ENCODE assay signal across 15 cellular contexts in genomic region chr12:9731393-9731792, GRCh38. TPM values are rescaled to one million over a fixed set of nuclear protein-coding genes. Genes with fewer than 3 reads are reported as not detected.
DNase-seq lines count a peak whose midpoint lies in the region; TF ChIP-seq lines count a peak whose summit lies in the region.
"Had no signal": no experiment of that assay in that cellular context is flagged by ENCODE, and none has a peak within 500 bp of the region (broad histone marks: within the 10 kb centered on the region; RNA-seq: fewer than 3 reads in every experiment).

No MANE protein-coding gene starts in this region.

- no peak overlapping the region for H2BK20ac ChIP-seq in H9 (ENCODE audit: low read depth, low read length, poor library complexity, severe bottlenecking)

- no peak overlapping the region for H3K14ac ChIP-seq in H9 (ENCODE audit: insufficient read depth, low read length)

- H3K4ac ChIP-seq in H9 (ENCODE audit: low read depth, low read length), result no peak overlapping the region

- no peak overlapping the region for H2BK15ac ChIP-seq in H9 (ENCODE audit: low read depth, low read length)

- H3K4me1 ChIP-seq in transverse colon, result no peaks in the 10 kb centered on the region
- no peaks in the 10 kb centered on the region for H3K4me1 ChIP-seq in H9 (ENCODE audit: insufficient read depth, low read length)

- H2BK120ac ChIP-seq in H9 (ENCODE audit: low read depth, low read length, poor library complexity, severe bottlenecking), result no peak overlapping the region

- H3K23me2 ChIP-seq in H9 (ENCODE audit: insufficient read length, low read depth, low read length, poor library complexity, severe bottlenecking), result no peaks in the 10 kb centered on the region

- H4K91ac ChIP-seq in H9 (ENCODE audit: insufficient read length, low read depth, low read length), result no peak overlapping the region

- no peak overlapping the region for H3K18ac ChIP-seq in H9 (ENCODE audit: insufficient read length, low read depth, low read length)

- no peaks in the 10 kb centered on the region for H3K79me2 ChIP-seq in H9 (ENCODE audit: insufficient read depth, low read length)

- TF ChIP-seq POLR2A in NB4 (IDR thresholded peaks at IDR 0.05; ENCODE audit: extremely low read depth, insufficient read length) (no peak), transverse colon (IDR thresholded peaks at IDR 0.05) (no peak)

- no peaks in the 10 kb centered on the region for H3K27me3 Mint-ChIP-seq in activated naive CD4-positive, alpha-beta T cell treated with anti-CD3 and anti-CD28 coated beads, Interleukin-2, amount 10 ng/mL, durations not matched to agents 7 days and 5 days
- H3K27me3 Mint-ChIP-seq in activated naive CD8-positive, alpha-beta T cell treated with anti-CD3 and anti-CD28 coated beads for 36 hours, result no peaks in the 10 kb centered on the region
- H3K27me3 Mint-ChIP-seq in H9 (ENCODE audit: low read depth), result no peaks in the 10 kb centered on the region
- H3K27me3 Mint-ChIP-seq: type B pancreatic cell had no signal

- H3K9me3 ChIP-seq in transverse colon (no peaks in the 10 kb centered on the region), H9 (ENCODE audit: control insufficient read depth, low read depth, low read length) (no peaks in the 10 kb centered on the region)

- no peak overlapping the region for H2BK5ac ChIP-seq in H9 (ENCODE audit: insufficient read length, low read length)

- H4K20me1 ChIP-seq in H9 (ENCODE audit: control insufficient read depth, insufficient read depth, insufficient read length), result no peaks in the 10 kb centered on the region

- peak overlapping the region; percentile 46 to 54 (median 50) for H3K27ac ChIP-seq in transverse colon
- no peak overlapping the region for H3K27ac ChIP-seq in H9 (ENCODE audit: insufficient read length, low read depth, low read length)

- no peak overlapping the region for H3T11ph ChIP-seq in H9 (ENCODE audit: low read length)

- H3K36me3 Mint-ChIP-seq in activated naive CD4-positive, alpha-beta T cell treated with anti-CD3 and anti-CD28 coated beads, Interleukin-2, amount 10 ng/mL, durations not matched to agents 7 days and 5 days, result peaks cover 14% of the 10 kb centered on the region
- peaks cover 7% of the 10 kb centered on the region for H3K36me3 Mint-ChIP-seq in activated naive CD8-positive, alpha-beta T cell treated with anti-CD3 and anti-CD28 coated beads for 36 hours
- no peaks in the 10 kb centered on the region for H3K36me3 Mint-ChIP-seq in H9 (ENCODE audit: insufficient read depth in 1 of 3, low read depth in 3 of 3)
- H3K36me3 Mint-ChIP-seq: type B pancreatic cell had no signal

- no peaks in the 10 kb centered on the region for H3K79me1 ChIP-seq in H9 (ENCODE audit: insufficient read depth, low read depth, low read length, poor library complexity, severe bottlenecking)

- no peak overlapping the region for H3K9ac ChIP-seq in H9 (ENCODE audit: extremely low read depth, insufficient read length, low read length)

- no peak overlapping the region for H2AFZ ChIP-seq in H9 (ENCODE audit: low read length)

- CTCF ChIA-PET in activated naive CD4-positive, alpha-beta T cell treated with anti-CD3 and anti-CD28 coated beads, Interleukin-2, amount 10 ng/mL, durations not matched to agents 7 days and 5 days (lab: Charles Lee), result interaction anchor here (1.4 kb wide), 1 partner anchor 84 kb away, joined by 3 read pairs; no protein-coding TSS in a partner anchor

- no peak for DNase-seq in activated naive CD4-positive, alpha-beta T cell treated with anti-CD3 and anti-CD28 coated beads, Interleukin-2, amount 10 ng/mL, durations not matched to agents 7 days and 5 days
- DNase-seq in activated naive CD4-positive, alpha-beta T cell (lab: John Stamatoyannopoulos, UW), result no peak
- DNase-seq in NB4 (ENCODE audit: low read depth) (no peak), transverse colon (no peak), H9 (no peak)
- no peak for DNase-seq in activated naive CD8-positive, alpha-beta T cell treated with anti-CD3 and anti-CD28 coated beads for 36 hours
- DNase-seq in stimulated activated CD4-positive, alpha-beta T cell treated with anti-CD3 and anti-CD28 coated beads, Interleukin-4, amount 100 ng/mL, for 4 hours, result no peak
- DNase-seq in stimulated activated CD8-positive, alpha-beta memory T cell treated with anti-CD3 and anti-CD28 coated beads, Interleukin-4, amount 100 ng/mL, for 48 hours, result no peak
- DNase-seq: DMS79 treated with DMSO at 0.1 percent for 48 hours, NCI-H1417 treated with DMSO at 0.1 percent for 48 hours, NCI-H446 had no signal

- H4K8ac ChIP-seq in H9 (replicated peaks; ENCODE audit: insufficient read length, low read depth, low read length), result no peak overlapping the region

- H2BK12ac ChIP-seq in H9 (ENCODE audit: insufficient read length, low read depth, low read length), result no peak overlapping the region

- peak overlapping the region; percentile 55 for H3K4me3 ChIP-seq in NB4 (ENCODE audit: low read depth, low read length)
- no peak overlapping the region for H3K4me3 ChIP-seq in transverse colon
- H3K4me3 ChIP-seq: smooth muscle cell had no signal

- peaks cover 3% of the 10 kb centered on the region for H3K9me3 Mint-ChIP-seq in activated naive CD4-positive, alpha-beta T cell treated with anti-CD3 and anti-CD28 coated beads, Interleukin-2, amount 10 ng/mL, durations not matched to agents 7 days and 5 days
- H3K9me3 Mint-ChIP-seq in activated naive CD8-positive, alpha-beta T cell treated with anti-CD3 and anti-CD28 coated beads for 36 hours, result peaks cover 11% of the 10 kb centered on the region
- H3K9me3 Mint-ChIP-seq in H9, result no peaks in the 10 kb centered on the region
- H3K9me3 Mint-ChIP-seq: type B pancreatic cell had no signal

- peak overlapping the region; percentile 67 for H3K4me3 Mint-ChIP-seq in activated naive CD4-positive, alpha-beta T cell treated with anti-CD3 and anti-CD28 coated beads, Interleukin-2, amount 10 ng/mL, durations not matched to agents 7 days and 5 days
- H3K4me3 Mint-ChIP-seq in activated naive CD8-positive, alpha-beta T cell treated with anti-CD3 and anti-CD28 coated beads for 36 hours, result peak overlapping the region; percentile 65
- H3K4me3 Mint-ChIP-seq in H9, result no peak overlapping the region
- H3K4me3 Mint-ChIP-seq: type B pancreatic cell had no signal

- TF ChIP-seq EP300 in transverse colon (IDR thresholded peaks at IDR 0.05; ENCODE audit: low read depth), result no peak

- H3K36me3 ChIP-seq in transverse colon, result no peaks in the 10 kb centered on the region

- H3K4me1 Mint-ChIP-seq in activated naive CD4-positive, alpha-beta T cell treated with anti-CD3 and anti-CD28 coated beads, Interleukin-2, amount 10 ng/mL, durations not matched to agents 7 days and 5 days, result peaks cover 49% of the 10 kb centered on the region
- H3K4me1 Mint-ChIP-seq in activated naive CD8-positive, alpha-beta T cell treated with anti-CD3 and anti-CD28 coated beads for 36 hours, result peaks cover 47% of the 10 kb centered on the region
- no peaks in the 10 kb centered on the region for H3K4me1 Mint-ChIP-seq in H9

- in situ Hi-C loops in transverse colon (cut with MboI; ENCODE audit: low pct_ligation_motif_present in 1 of 4, low pct_unique_long_range_greater_than_20kb in 1 of 4, low sequenced_read_pairs in 3 of 4), result no loop called here

- peak overlapping the region; percentile 77 for H3K27ac Mint-ChIP-seq in activated naive CD4-positive, alpha-beta T cell treated with anti-CD3 and anti-CD28 coated beads, Interleukin-2, amount 10 ng/mL, durations not matched to agents 7 days and 5 days
- peak overlapping the region; percentile 74 for H3K27ac Mint-ChIP-seq in activated naive CD8-positive, alpha-beta T cell treated with anti-CD3 and anti-CD28 coated beads for 36 hours
- H3K27ac Mint-ChIP-seq in H9, result no peak overlapping the region
- H3K27ac Mint-ChIP-seq: type B pancreatic cell had no signal

- no peak overlapping the region for H3K4me2 ChIP-seq in H9 (ENCODE audit: insufficient read depth, insufficient read length, low read length)
- H3K4me2 ChIP-seq: smooth muscle cell had no signal

- no peak for TF ChIP-seq CTCF in NB4 (IDR thresholded peaks at IDR 0.05; ENCODE audit: low read depth, low read length)
- no peak for TF ChIP-seq CTCF in transverse colon (IDR thresholded peaks at IDR 0.05)
- TF ChIP-seq CTCF in H9 (conservative IDR thresholded peaks at IDR 0.05), result no peak

- no peak overlapping the region for H3K23ac ChIP-seq in H9 (ENCODE audit: insufficient read length, low read depth, low read length)

- WGBS in transverse colon (ENCODE audit: low coverage in 1 of 2), 2 donors, result 69% methylated on average over 6 of the region's 6 CpGs
- no CpG with 5 or more reads among the region's 6 CpGs for WGBS in H9 (ENCODE audit: extremely low coverage, insufficient read length, low lambda C conversion rate)

- H3K56ac ChIP-seq in H9 (ENCODE audit: insufficient read length, low read depth, low read length), result no peak overlapping the region

- H4K5ac ChIP-seq in H9 (ENCODE audit: insufficient read length, low read depth, low read length), result no peak overlapping the region

- H2AK5ac ChIP-seq in H9 (ENCODE audit: insufficient read length, low read length), result no peak overlapping the region

- H3K27me3 ChIP-seq in transverse colon (no peaks in the 10 kb centered on the region), H9 (ENCODE audit: insufficient read depth, low read length) (no peaks in the 10 kb centered on the region)

- intact Hi-C loops in transverse colon (cut with DNase I; ENCODE audit: low total_unique reads), result no loop called here

RNA-seq across cellular contexts. Expression of gene CLECL1, which starts 1.5 kb away (rescaled TPM):
- total RNA-seq in activated naive CD8-positive, alpha-beta T cell treated with anti-CD3 and anti-CD28 coated beads for 36 hours, result 1 to 10 TPM; 6.4 to 7.0 TPM
- total RNA-seq in transverse colon (1 to 10 TPM in 1 of 4 donors, not detected in 3; 2.7 TPM), H9 (2021) (not detected in 2 replicates)
- total RNA-seq: dermis microvascular lymphatic vessel endothelial cell, lung microvascular endothelial cell, smooth muscle cell had no signal

RNA-seq across cellular contexts. Expression of gene CD69, which starts 29.3 kb away (rescaled TPM):
- total RNA-seq in activated naive CD8-positive, alpha-beta T cell treated with anti-CD3 and anti-CD28 coated beads for 36 hours, result 100 to 1,000 TPM; 143 to 152 TPM
- total RNA-seq in transverse colon (10 to 100 TPM in 1 of 4 donors, 1 to 10 TPM in 1, not detected in 2; 7.8 to 19.2 TPM), H9 (2021) (not detected in 2 replicates)

Comparison
In these comparisons a context has a peak if more than half of its experiments do, and no peak if none do; other contexts are left out.
1. H3K27ac Mint-ChIP-seq: peak in activated naive CD4-positive, alpha-beta T cell treated with anti-CD3 and anti-CD28 coated beads, Interleukin-2, amount 10 ng/mL, durations not matched to agents 7 days and 5 days (single experiment) and activated naive CD8-positive, alpha-beta T cell treated with anti-CD3 and anti-CD28 coated beads for 36 hours (single experiment); none in H9 (0 of 3).
2. H3K4me3 Mint-ChIP-seq: peak in activated naive CD4-positive, alpha-beta T cell treated with anti-CD3 and anti-CD28 coated beads, Interleukin-2, amount 10 ng/mL, durations not matched to agents 7 days and 5 days (single experiment) and activated naive CD8-positive, alpha-beta T cell treated with anti-CD3 and anti-CD28 coated beads for 36 hours (single experiment); none in H9 (0 of 2).
3. RNA of gene CD69, which starts 29.3 kb away (total RNA-seq): 143 to 152 TPM in activated naive CD8-positive, alpha-beta T cell treated with anti-CD3 and anti-CD28 coated beads for 36 hours; 7.8 to 19.2 TPM in transverse colon and not detected in H9; every median in the first group is over 4 times any median in the second.